In the genomic region with DNA sequence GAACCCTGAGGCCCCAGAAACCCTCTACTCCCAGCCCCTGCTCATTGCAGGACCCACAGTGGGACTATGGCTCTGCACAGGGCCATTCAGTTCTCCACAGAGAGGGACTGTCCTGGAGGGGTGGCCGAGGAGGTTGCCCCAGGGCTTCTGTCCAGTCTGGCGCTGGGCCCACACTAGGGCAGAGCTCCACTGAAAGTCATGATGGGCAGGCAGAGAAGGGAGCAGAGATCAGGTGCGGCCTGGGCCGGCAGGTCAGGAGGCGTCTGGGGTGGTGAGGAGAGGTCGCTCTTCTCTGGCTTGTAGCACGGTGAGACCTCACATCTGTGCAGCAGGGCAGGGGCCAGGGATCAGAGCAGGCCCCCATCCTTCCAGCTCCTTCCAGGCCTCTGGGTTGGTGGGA, we compare ENCODE assay signal across 26 cellular contexts. TPM values are rescaled to one million over a fixed set of nuclear protein-coding genes. Genes with fewer than 3 reads are reported as not detected.
"Had no signal": no experiment of that assay in that cellular context is flagged by ENCODE, and none has a peak within 500 bp of the region (broad histone marks: within the 10 kb centered on the region; RNA-seq: fewer than 3 reads in every experiment).

No MANE protein-coding gene starts in this region.

- H3K4me1 ChIP-seq: gastroesophageal sphincter, right atrium auricular region, suprapubic skin, tibial artery, upper lobe of right lung had no signal

- H3K9me3 Mint-ChIP-seq: activated CD4-positive, alpha-beta memory T cell treated with anti-CD3 and anti-CD28 coated beads, Interleukin-2, amount 10 ng/mL, durations not matched to agents 7 days and 5 days; mesothelial cell of epicardium; neural crest cell had no signal

- H3K4me2 ChIP-seq: smooth muscle cell had no signal

- DNase-seq: activated CD4-positive, alpha-beta memory T cell treated with anti-CD3 and anti-CD28 coated beads, Interleukin-2, amount 10 ng/mL, durations not matched to agents 7 days and 5 days; activated CD4-positive, alpha-beta T cell treated with anti-CD3 and anti-CD28 coated beads for 4 hours; activated CD4-positive, CD25-positive, alpha-beta regulatory T cell; activated CD8-positive, alpha-beta memory T cell treated with anti-CD3 and anti-CD28 coated beads, Interleukin-2, amount 10 ng/mL, durations not matched to agents 7 days and 5 days; activated naive CD4-positive, alpha-beta T cell; activated T-cell treated with anti-CD3 and anti-CD28 coated beads, Interleukin-2, amount 50 U/mL, for 48 hours; amygdala; caudate nucleus; head of caudate nucleus; hippocampal formation; left cardiac atrium; left ventricle myocardium superior; naive thymus-derived CD4-positive, alpha-beta T cell; stimulated activated CD4-positive, alpha-beta T cell treated with anti-CD3 and anti-CD28 coated beads, Interleukin-15, amount 100 ng/mL, for 24 hours; tibial artery; upper lobe of right lung had no signal

- H3K4me3 Mint-ChIP-seq: activated CD4-positive, alpha-beta memory T cell treated with anti-CD3 and anti-CD28 coated beads, Interleukin-2, amount 10 ng/mL, durations not matched to agents 7 days and 5 days; activated CD8-positive, alpha-beta memory T cell treated with anti-CD3 and anti-CD28 coated beads, Interleukin-2, amount 10 ng/mL, durations not matched to agents 7 days and 5 days; mesothelial cell of epicardium; naive thymus-derived CD4-positive, alpha-beta T cell; neural crest cell had no signal

- H3K36me3 Mint-ChIP-seq: mesothelial cell of epicardium had no signal

- H3K27me3 Mint-ChIP-seq: activated CD4-positive, alpha-beta memory T cell treated with anti-CD3 and anti-CD28 coated beads, Interleukin-2, amount 10 ng/mL, durations not matched to agents 7 days and 5 days; activated CD8-positive, alpha-beta memory T cell treated with anti-CD3 and anti-CD28 coated beads, Interleukin-2, amount 10 ng/mL, durations not matched to agents 7 days and 5 days; naive thymus-derived CD4-positive, alpha-beta T cell had no signal

- H3K4me1 Mint-ChIP-seq: activated CD8-positive, alpha-beta memory T cell treated with anti-CD3 and anti-CD28 coated beads, Interleukin-2, amount 10 ng/mL, durations not matched to agents 7 days and 5 days; mesothelial cell of epicardium; neural crest cell had no signal

- H3K27ac ChIP-seq: gastroesophageal sphincter, right atrium auricular region, suprapubic skin, tibial artery, upper lobe of right lung had no signal

- H3K36me3 ChIP-seq: right atrium auricular region, suprapubic skin, tibial artery, upper lobe of right lung had no signal

- H3K27me3 ChIP-seq: right atrium auricular region had no signal

- H3K9me3 ChIP-seq: gastroesophageal sphincter, right atrium auricular region, suprapubic skin, tibial artery, upper lobe of right lung had no signal

- H3K4me3 ChIP-seq: gastroesophageal sphincter, right atrium auricular region, smooth muscle cell, suprapubic skin, tibial artery, upper lobe of right lung had no signal

- H3K27ac Mint-ChIP-seq: activated CD4-positive, alpha-beta memory T cell treated with anti-CD3 and anti-CD28 coated beads, Interleukin-2, amount 10 ng/mL, durations not matched to agents 7 days and 5 days; activated CD8-positive, alpha-beta memory T cell treated with anti-CD3 and anti-CD28 coated beads, Interleukin-2, amount 10 ng/mL, durations not matched to agents 7 days and 5 days; mesothelial cell of epicardium had no signal

RNA-seq across cellular contexts. Expression of gene PIK3R6, which starts 13.0 kb away (rescaled TPM):
- total RNA-seq: endothelial cell of umbilical vein, fibroblast of lung, fibroblast of villous mesenchyme, mesothelial cell of epicardium, neural crest cell, pulmonary artery endothelial cell, smooth muscle cell had no signal
- polyA plus RNA-seq: endothelial cell of umbilical vein, smooth muscle cell had no signal
